In genomic region chr17:27207073-27207511, GRCh38 we compare ENCODE assay signal across 11 cellular contexts.
DNase-seq lines count a peak whose midpoint lies in the region; ATAC-seq and TF ChIP-seq lines count a peak whose summit lies in the region.
"Had no signal": no experiment of that assay in that cellular context is flagged by ENCODE, and none has a peak within 500 bp of the region (broad histone marks: within the 10 kb centered on the region; RNA-seq: fewer than 3 reads in every experiment).

No MANE protein-coding gene starts in this region.

- no peak overlapping the region for H3K4me3 Mint-ChIP-seq in activated CD4-positive, alpha-beta T cell treated with anti-CD3 and anti-CD28 coated beads for 36 hours
- H3K4me3 Mint-ChIP-seq: activated T-cell treated with anti-CD3 and anti-CD28 coated beads, Interleukin-2, amount 50 U/mL, for 24 hours had no signal

- no peaks in the 10 kb centered on the region for H3K9me3 Mint-ChIP-seq in activated CD4-positive, alpha-beta T cell treated with anti-CD3 and anti-CD28 coated beads for 36 hours (ENCODE audit: low read depth)
- H3K9me3 Mint-ChIP-seq: activated T-cell treated with anti-CD3 and anti-CD28 coated beads, Interleukin-2, amount 50 U/mL, for 24 hours had no signal

- H3K27ac ChIP-seq in RWPE2 (ENCODE audit: poor library complexity, severe bottlenecking) = peak overlapping the region; percentile 56
- peak overlapping the region; percentile 47 for H3K27ac ChIP-seq in fibroblast of lung (ENCODE audit: insufficient read depth, low read length)
- H3K27ac ChIP-seq in transverse colon = peak overlapping the region in 3 of 4 donors; percentile 7 to 39 (median 19)

- DNase-seq in activated CD4-positive, alpha-beta T cell treated with anti-CD3 and anti-CD28 coated beads for 36 hours = no peak
- no peak for DNase-seq in activated CD4-positive, alpha-beta T cell treated with anti-CD3 and anti-CD28 coated beads, Interleukin-2, amount 50 U/mL, for 4 hours
- DNase-seq in RWPE2 (ENCODE audit: low spot score) (no peak), fibroblast of lung (ENCODE audit: low read depth in 2 of 2) (peak; percentile 60 to 79), transverse colon (no peak), UCSD-AML1 (lab: John Stamatoyannopoulos, UW; ENCODE audit: unreplicated experiment) (no peak), HUDEP-2 (lab: John Stamatoyannopoulos, UW; ENCODE audit: unreplicated experiment in 76 of 76) (no peak)
- DNase-seq: activated T-cell treated with anti-CD3 and anti-CD28 coated beads, Interleukin-2, amount 50 U/mL, for 24 hours; left cardiac atrium; NCI-H2081 treated with DMSO at 0.1 percent for 48 hours had no signal

- intact Hi-C loops in activated CD4-positive, alpha-beta T cell treated with anti-CD3 and anti-CD28 coated beads for 36 hours (cut with DNase I, micrococcal nuclease) = no loop called here
- intact Hi-C loops in transverse colon (cut with DNase I; ENCODE audit: low total_unique reads) = no loop called here

- CTCF ChIA-PET in activated CD4-positive, alpha-beta T cell treated with anti-CD3 and anti-CD28 coated beads for 36 hours (lab: Charles Lee) = interaction anchor here (0.8 to 2.4 kb wide), 6 partner anchors 8 to 443 kb away, joined by 3 to 8 read pairs (median 4); no protein-coding TSS in a partner anchor

- ATAC-seq in activated CD4-positive, alpha-beta T cell treated with anti-CD3 and anti-CD28 coated beads for 36 hours = peak; percentile 76
- ATAC-seq in RWPE2 (ENCODE audit: low read depth) (peak; percentile 97), HG03025 (IDR thresholded peaks at IDR 0.05; ENCODE audit: low FRiP score, unreplicated experiment) (no peak)

- no peaks in the 10 kb centered on the region for H3K9me3 ChIP-seq in RWPE2 (ENCODE audit: severe bottlenecking)
- no peaks in the 10 kb centered on the region for H3K9me3 ChIP-seq in fibroblast of lung (ENCODE audit: control insufficient read depth, insufficient read depth, low read depth, low read length)
- H3K9me3 ChIP-seq in transverse colon = no peaks in the 10 kb centered on the region

- 32 to 33% methylated on average over 3 of the region's 3 CpGs for WGBS in transverse colon (ENCODE audit: low coverage in 1 of 2), 2 donors

- H3K4me2 ChIP-seq in fibroblast of lung (ENCODE audit: extremely low read depth, insufficient read depth, low read length) = peak overlapping the region; percentile 68

- TF ChIP-seq EP300 in transverse colon (IDR thresholded peaks at IDR 0.05; ENCODE audit: low read depth) = no peak

- TF ChIP-seq POLR2A in transverse colon (IDR thresholded peaks at IDR 0.05) = no peak

- H3K36me3 ChIP-seq in RWPE2 (ENCODE audit: low read depth) (no peaks in the 10 kb centered on the region), fibroblast of lung (ENCODE audit: control insufficient read depth, insufficient read depth, low read length) (no peaks in the 10 kb centered on the region), transverse colon (no peaks in the 10 kb centered on the region)

- H3K27me3 Mint-ChIP-seq in activated CD4-positive, alpha-beta T cell treated with anti-CD3 and anti-CD28 coated beads for 36 hours = peaks cover 12% of the 10 kb centered on the region

- no peaks in the 10 kb centered on the region for H4K20me1 ChIP-seq in fibroblast of lung (ENCODE audit: control insufficient read depth, extremely low read depth, insufficient read depth, low read length)

- no peaks in the 10 kb centered on the region for H3K36me3 Mint-ChIP-seq in activated CD4-positive, alpha-beta T cell treated with anti-CD3 and anti-CD28 coated beads for 36 hours (ENCODE audit: low read depth)

- H3K27me3 ChIP-seq in RWPE2 (ENCODE audit: insufficient read depth, poor library complexity, severe bottlenecking) (no peaks in the 10 kb centered on the region), fibroblast of lung (ENCODE audit: control insufficient read depth, insufficient read depth, low read length) (no peaks in the 10 kb centered on the region), transverse colon (no peaks in the 10 kb centered on the region)

- POLR2A ChIA-PET in activated CD4-positive, alpha-beta T cell treated with anti-CD3 and anti-CD28 coated beads for 36 hours (lab: Charles Lee) = interaction anchor here (1.3 kb wide), 1 partner anchor 12 kb away, joined by 4 read pairs; no protein-coding TSS in a partner anchor

- peaks cover 7% of the 10 kb centered on the region for H3K4me1 Mint-ChIP-seq in activated CD4-positive, alpha-beta T cell treated with anti-CD3 and anti-CD28 coated beads for 36 hours

- TF ChIP-seq CTCF in RWPE2 (IDR thresholded peaks at IDR 0.05; ENCODE audit: poor library complexity, severe bottlenecking) = no peak
- no peak for TF ChIP-seq CTCF in fibroblast of lung (conservative IDR thresholded peaks at IDR 0.05 in 1 of 2, IDR thresholded peaks at IDR 0.05 in 1 of 2; ENCODE audit: low read depth in 1 of 2, low read length in 2 of 2)
- no peak for TF ChIP-seq CTCF in transverse colon (IDR thresholded peaks at IDR 0.05)

- H3K79me2 ChIP-seq in fibroblast of lung (ENCODE audit: control insufficient read depth, insufficient read depth, low read length) = no peaks in the 10 kb centered on the region

- no peak overlapping the region for H3K9ac ChIP-seq in fibroblast of lung (ENCODE audit: insufficient read depth, low read length)

- H3K4me1 ChIP-seq in RWPE2 (ENCODE audit: insufficient read depth, poor library complexity, severe bottlenecking) (peaks cover 7% of the 10 kb centered on the region), fibroblast of lung (ENCODE audit: control insufficient read depth, extremely low read depth, insufficient read depth, low read length) (peaks cover 6% of the 10 kb centered on the region), transverse colon (peaks cover 0 to 11% (median 4%) of the 10 kb centered on the region in 4 donors)

- no peak overlapping the region for H3K4me3 ChIP-seq in RWPE2 (ENCODE audit: severe bottlenecking)
- no peak overlapping the region for H3K4me3 ChIP-seq in fibroblast of lung (replicated peaks in 1 of 4; ENCODE audit: control extremely low read depth in 1 of 4, insufficient read depth in 1 of 4, low read depth in 3 of 4, low read length in 4 of 4)
- no peak overlapping the region for H3K4me3 ChIP-seq in transverse colon

- H3K27ac Mint-ChIP-seq in activated CD4-positive, alpha-beta T cell treated with anti-CD3 and anti-CD28 coated beads for 36 hours = no peak overlapping the region
- H3K27ac Mint-ChIP-seq: activated T-cell treated with anti-CD3 and anti-CD28 coated beads, Interleukin-2, amount 50 U/mL, for 24 hours had no signal

- no peak overlapping the region for H2AFZ ChIP-seq in fibroblast of lung (ENCODE audit: low read length)

- in situ Hi-C loops in transverse colon (cut with MboI; ENCODE audit: low pct_ligation_motif_present in 1 of 4, low pct_unique_long_range_greater_than_20kb in 1 of 4, low sequenced_read_pairs in 3 of 4) = no loop called here

Comparison
In these comparisons a context has a peak if more than half of its experiments do, and no peak if none do; other contexts are left out.
1. DNase-seq: peak in fibroblast of lung (2 of 2); none in activated CD4-positive, alpha-beta T cell treated with anti-CD3 and anti-CD28 coated beads for 36 hours (single experiment), activated CD4-positive, alpha-beta T cell treated with anti-CD3 and anti-CD28 coated beads, Interleukin-2, amount 50 U/mL, for 4 hours (0 of 2), RWPE2 (single experiment), transverse colon (single experiment), UCSD-AML1 (single experiment) and HUDEP-2 (0 of 76).
2. Peak in every context shown above with its lines, with median percentiles within 50 percentile points of each other: H3K27ac ChIP-seq.